18 cellular contexts compared by ENCODE assay signal in the genomic region with DNA sequence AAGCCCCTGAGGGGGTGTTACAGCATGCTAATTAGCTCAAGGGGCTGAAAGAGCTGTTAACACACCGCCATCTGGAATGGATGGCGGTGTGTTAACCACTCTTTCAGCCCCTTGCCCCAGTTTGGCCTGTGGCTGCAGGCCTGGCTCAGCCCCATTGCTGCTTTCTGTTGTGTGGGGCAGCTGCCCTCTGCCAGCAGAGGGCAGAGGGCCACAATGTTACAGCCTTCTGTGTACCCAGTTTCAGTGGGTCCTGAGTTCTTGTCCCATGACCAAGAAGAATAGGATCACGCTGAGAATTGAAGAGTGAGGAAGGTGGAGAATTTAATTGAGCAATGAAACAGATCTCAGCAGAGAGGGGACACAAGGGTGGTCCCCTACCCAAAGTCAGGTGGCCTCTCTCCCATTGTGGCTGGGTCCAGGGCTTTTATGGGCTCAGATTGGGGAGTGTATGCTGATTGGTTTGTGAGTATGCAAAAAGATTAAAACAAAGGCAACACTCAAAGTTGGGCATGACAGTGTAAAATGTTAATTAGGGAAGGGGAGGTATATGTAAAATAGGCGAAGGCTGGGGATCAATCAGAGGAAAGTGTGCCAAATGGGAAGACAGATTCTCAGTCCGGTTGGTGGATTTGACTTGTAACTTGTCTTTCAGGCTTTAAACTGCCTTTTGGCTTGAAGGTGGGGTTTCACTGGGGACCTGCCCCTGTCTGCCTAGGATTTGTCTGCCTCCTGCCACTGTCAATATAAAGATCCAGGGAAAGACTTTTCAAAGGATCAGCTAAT.
"Had no signal": no experiment of that assay in that cellular context is flagged by ENCODE, and none has a peak within 500 bp of the region (broad histone marks: within the 10 kb centered on the region; RNA-seq: fewer than 3 reads in every experiment).

No MANE protein-coding gene starts in this region.

- H3K27ac Mint-ChIP-seq: activated CD4-positive, alpha-beta T cell treated with anti-CD3 and anti-CD28 coated beads, Interleukin-2, amount 10 ng/mL, durations not matched to agents 24 days and 14 days; activated CD8-positive, alpha-beta T cell treated with anti-CD3 and anti-CD28 coated beads, Interleukin-2, amount 10 ng/mL, durations not matched to agents 7 days and 5 days; activated naive CD4-positive, alpha-beta T cell treated with anti-CD3 and anti-CD28 coated beads, Interleukin-2, amount 10 ng/mL, durations not matched to agents 7 days and 5 days had no signal

- H3K36me3 ChIP-seq: colonic mucosa, neutrophil had no signal

- H3K4me3 ChIP-seq: ascending aorta, colonic mucosa, left lung, tibial artery had no signal

- DNase-seq: activated CD4-positive, alpha-beta T cell treated with anti-CD3 and anti-CD28 coated beads, Interleukin-2, amount 10 ng/mL, durations not matched to agents 24 days and 14 days; activated CD8-positive, alpha-beta memory T cell treated with anti-CD3 and anti-CD28 coated beads, Interleukin-2, amount 50 U/mL, for 4 hours; activated CD8-positive, alpha-beta T cell treated with anti-CD3 and anti-CD28 coated beads, Interleukin-2, amount 10 ng/mL, durations not matched to agents 7 days and 5 days; activated effector memory CD4-positive, alpha-beta T cell treated with Interleukin-2 at 50 U/mL for 16 hours; activated naive CD4-positive, alpha-beta T cell treated with anti-CD3 and anti-CD28 coated beads, Interleukin-2, amount 10 ng/mL, durations not matched to agents 7 days and 5 days; activated T-cell treated with anti-CD3 and anti-CD28 coated beads, Interleukin-2, amount 50 U/mL, for 4 hours; colonic mucosa; head of caudate nucleus; left lung; stimulated activated CD8-positive, alpha-beta memory T cell treated with anti-CD3 and anti-CD28 coated beads, Interleukin-4, amount 100 ng/mL, for 48 hours; stimulated activated naive CD4-positive, alpha-beta T cell treated with Interleukin-2 at 50 U/mL for 16 hours; substantia nigra; T-cell; tibial artery had no signal

- H3K79me2 ChIP-seq: parathyroid adenoma had no signal

- H3K9me3 ChIP-seq: colonic mucosa had no signal

- H2AFZ ChIP-seq: parathyroid adenoma had no signal

- H3K4me1 Mint-ChIP-seq: activated CD4-positive, alpha-beta T cell treated with anti-CD3 and anti-CD28 coated beads, Interleukin-2, amount 10 ng/mL, durations not matched to agents 24 days and 14 days; activated naive CD4-positive, alpha-beta T cell treated with anti-CD3 and anti-CD28 coated beads, Interleukin-2, amount 10 ng/mL, durations not matched to agents 7 days and 5 days had no signal

- H3K27me3 Mint-ChIP-seq: activated CD4-positive, alpha-beta T cell treated with anti-CD3 and anti-CD28 coated beads, Interleukin-2, amount 10 ng/mL, durations not matched to agents 24 days and 14 days; activated naive CD4-positive, alpha-beta T cell treated with anti-CD3 and anti-CD28 coated beads, Interleukin-2, amount 10 ng/mL, durations not matched to agents 7 days and 5 days; central memory CD8-positive, alpha-beta T cell; T-cell had no signal

- H3K4me3 Mint-ChIP-seq: activated CD4-positive, alpha-beta T cell treated with anti-CD3 and anti-CD28 coated beads, Interleukin-2, amount 10 ng/mL, durations not matched to agents 24 days and 14 days; activated CD8-positive, alpha-beta T cell treated with anti-CD3 and anti-CD28 coated beads, Interleukin-2, amount 10 ng/mL, durations not matched to agents 7 days and 5 days; activated naive CD4-positive, alpha-beta T cell treated with anti-CD3 and anti-CD28 coated beads, Interleukin-2, amount 10 ng/mL, durations not matched to agents 7 days and 5 days; activated T-cell treated with anti-CD3 and anti-CD28 coated beads, Interleukin-2, amount 50 U/mL, for 4 hours; central memory CD8-positive, alpha-beta T cell; T-cell had no signal

- H3K27me3 ChIP-seq: ascending aorta, colonic mucosa, left lung, neutrophil, tibial artery had no signal

- H3K27ac ChIP-seq: ascending aorta, colonic mucosa, left lung, neutrophil, parathyroid adenoma, tibial artery had no signal

- H3K9ac ChIP-seq: parathyroid adenoma had no signal

- ATAC-seq: activated CD8-positive, alpha-beta T cell treated with anti-CD3 and anti-CD28 coated beads, Interleukin-2, amount 10 ng/mL, durations not matched to agents 7 days and 5 days; activated T-cell treated with anti-CD3 and anti-CD28 coated beads, Interleukin-2, amount 50 U/mL, for 4 hours; left lung; T-cell had no signal

- H3K4me1 ChIP-seq: ascending aorta, colonic mucosa, left lung, parathyroid adenoma, tibial artery had no signal
